Comparison of ENCODE assay signal across 16 cellular contexts in the genomic region with DNA sequence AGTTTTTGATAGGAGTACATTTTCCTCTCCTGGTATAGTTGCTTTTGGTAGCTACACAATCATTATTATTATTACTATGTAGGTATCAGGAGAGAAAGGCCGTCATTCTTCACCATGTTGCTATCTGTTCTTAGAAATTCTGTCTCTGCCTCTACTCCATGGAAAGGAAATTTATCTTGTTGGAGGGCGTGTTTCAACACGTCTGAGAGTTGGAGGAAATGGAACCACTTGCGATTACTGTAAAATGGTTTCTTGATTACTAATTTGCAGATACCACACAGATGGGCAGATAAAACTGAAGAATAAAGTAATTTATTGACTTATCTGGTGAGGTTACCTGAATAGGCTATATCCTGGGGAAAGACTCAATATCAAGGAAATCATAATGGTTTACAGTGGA.
DNase-seq lines count a peak whose midpoint lies in the region; ATAC-seq, FAIRE-seq and TF ChIP-seq lines count a peak whose summit lies in the region.
"Had no signal": no experiment of that assay in that cellular context is flagged by ENCODE, and none has a peak within 500 bp of the region (broad histone marks: within the 10 kb centered on the region; RNA-seq: fewer than 3 reads in every experiment).

No MANE protein-coding gene starts in this region.

- no peak for TF ChIP-seq RAD21 in H1 (IDR thresholded peaks at IDR 0.05 in 1 of 2, conservative IDR thresholded peaks at IDR 0.05 in 1 of 2; ENCODE audit: low read depth in 2 of 2, low read length in 2 of 2)

- H3K9me3 Mint-ChIP-seq in MCF 10A (ENCODE audit: unreplicated experiment) = no peaks in the 10 kb centered on the region

- peak; percentile 3 for DNase-seq in MCF 10A (ENCODE audit: unreplicated experiment)
- no peak for DNase-seq in breast epithelium (ENCODE audit: low spot score in 2 of 2)
- no peak for DNase-seq in H1 (ENCODE audit: low read depth in 1 of 2, low spot score in 2 of 2)
- DNase-seq in keratinocyte (ENCODE audit: low read depth, low spot score) = peak; percentile 7
- no peak for DNase-seq in aorta
- DNase-seq in NCI-H1694 (lab: John Stamatoyannopoulos, UW) = no peak
- no peak for DNase-seq in NCI-H2196 treated with DMSO at 0.1 percent for 48 hours (lab: John Stamatoyannopoulos, UW; ENCODE audit: unreplicated experiment)
- DNase-seq: 8988T; CD4-positive, alpha-beta memory T cell; DMS79 treated with DMSO at 0.1 percent for 48 hours; GF-D8; GOT3; H9 had no signal

- no peak overlapping the region for H3K56ac ChIP-seq in H1 (replicated peaks; ENCODE audit: insufficient read length, low read depth, low read length)

- 86% methylated on average over 4 of the region's 4 CpGs; no CpG with 5 or more reads in 1 of the 2 experiments for WGBS in H1 (ENCODE audit: extremely low coverage in 1 of 2, insufficient coverage in 1 of 2, insufficient read length in 1 of 2, insufficient replicate concordance in 2 of 2, low coverage in 1 of 2, low lambda C conversion rate in 2 of 2, missing lambda C conversion rate in 1 of 2), 2 experiments
- 74 to 77% methylated on average over 4 of the region's 4 CpGs for WGBS in aorta, 2 donors

- no peak overlapping the region for H3K18ac ChIP-seq in H1 (ENCODE audit: extremely low read depth, low read length)

- no peak overlapping the region for H2BK120ac ChIP-seq in H1 (replicated peaks; ENCODE audit: low read depth, low read length)

- no peak overlapping the region for H4K8ac ChIP-seq in H1 (ENCODE audit: extremely low read depth, insufficient read depth, low read length)

- no peak for FAIRE-seq in H1 (lab: Jason Lieb, UNC)
- no peak for FAIRE-seq in keratinocyte (lab: Jason Lieb, UNC)
- FAIRE-seq: HepG2 had no signal

- ATAC-seq in aorta (ENCODE audit: low FRiP score) = no peak
- ATAC-seq: HepG2 had no signal

- H3K27me3 Mint-ChIP-seq in MCF 10A (ENCODE audit: insufficient read depth, unreplicated experiment) = no peaks in the 10 kb centered on the region
- H3K27me3 Mint-ChIP-seq: CD4-positive, alpha-beta memory T cell had no signal

- no peak overlapping the region for H3K4ac ChIP-seq in H1 (replicated peaks; ENCODE audit: insufficient read length, low read depth, low read length)

- intact Hi-C loops in MCF 10A (cut with micrococcal nuclease) = no loop called here
- intact Hi-C loops in breast epithelium (cut with DNase I; ENCODE audit: low total_unique reads) = no loop called here
- intact Hi-C loops in aorta (cut with DNase I) = no loop called here

- H2BK15ac ChIP-seq in H1 (ENCODE audit: low read length) = no peak overlapping the region

- POLR2A ChIA-PET in MCF 10A (lab: Yijun Ruan, JAX) = no interaction called here
- POLR2A ChIA-PET in H1 (lab: Charles Lee; ENCODE audit: partially characterized antibody) = no interaction called here

- H3K79me2 ChIP-seq in H1 (ENCODE audit: control insufficient read depth in 1 of 2, insufficient read depth in 2 of 2, low read length in 2 of 2) (no peaks in the 10 kb centered on the region), keratinocyte (ENCODE audit: control insufficient read depth, insufficient read depth, low read length) (no peaks in the 10 kb centered on the region)

- TF ChIP-seq CTCF in MCF 10A (IDR thresholded peaks at IDR 0.05; ENCODE audit: unreplicated experiment) (no peak), breast epithelium (IDR thresholded peaks at IDR 0.05) (no peak), H1 (IDR thresholded peaks at IDR 0.05; ENCODE audit: control extremely low read depth in 1 of 3, insufficient read depth in 1 of 3, low read depth in 1 of 3, low read length in 3 of 3) (no peak), keratinocyte (optimal IDR thresholded peaks at IDR 0.05 in 1 of 3, IDR thresholded peaks at IDR 0.05 in 1 of 3, conservative IDR thresholded peaks at IDR 0.05 in 1 of 3; ENCODE audit: extremely low read depth in 1 of 3, insufficient read depth in 2 of 3, low read length in 3 of 3) (no peak)

- H4K5ac ChIP-seq in H1 (ENCODE audit: insufficient read length, low read depth, low read length) = no peak overlapping the region

- H3K9ac ChIP-seq in H1 (replicated peaks in 1 of 4; ENCODE audit: extremely low read depth in 1 of 4, low read depth in 3 of 4, low read length in 3 of 4) (no peak overlapping the region), keratinocyte (ENCODE audit: control insufficient read depth, extremely low read depth, insufficient read depth, low read length) (no peak overlapping the region)
- H3K9ac ChIP-seq: BLaER1 had no signal

- H3K36me3 ChIP-seq in breast epithelium (no peaks in the 10 kb centered on the region), H1 (ENCODE audit: control insufficient read depth in 2 of 4, insufficient read depth in 4 of 4, low read length in 3 of 4) (no peaks in the 10 kb centered on the region), keratinocyte (ENCODE audit: control insufficient read depth in 2 of 2, extremely low read depth in 1 of 2, insufficient read depth in 2 of 2, low read length in 2 of 2) (no peaks in the 10 kb centered on the region), aorta (ENCODE audit: control insufficient read depth in 1 of 2, insufficient read depth in 2 of 2, low read length in 1 of 2) (no peaks in the 10 kb centered on the region)
- H3K36me3 ChIP-seq: BLaER1 had no signal

- no peaks in the 10 kb centered on the region for H4K20me1 ChIP-seq in H1 (replicated peaks in 1 of 2; ENCODE audit: control insufficient read depth in 1 of 2, insufficient read depth in 2 of 2, low read length in 2 of 2)
- H4K20me1 ChIP-seq in keratinocyte (ENCODE audit: control insufficient read depth, extremely low read depth, insufficient read depth, low read length) = no peaks in the 10 kb centered on the region
- H4K20me1 ChIP-seq: BLaER1 had no signal

- H2BK20ac ChIP-seq in H1 (ENCODE audit: low read length) = no peak overlapping the region

- TF ChIP-seq EP300 in H1 (IDR thresholded peaks at IDR 0.05; ENCODE audit: borderline replicate concordance in 1 of 2, low read depth in 2 of 2, low read length in 2 of 2) = no peak

- H2AFZ ChIP-seq in H1 (ENCODE audit: low read length) (peak overlapping the region; percentile 9; the same call in 1 of the 2 replicates), keratinocyte (ENCODE audit: control insufficient read depth, low read length) (peak overlapping the region; percentile 62)

- no peak overlapping the region for H2AK5ac ChIP-seq in H1 (ENCODE audit: low read depth, low read length)

- H2BK5ac ChIP-seq in H1 (ENCODE audit: low read depth, low read length) = no peak overlapping the region

- H3K27ac ChIP-seq in breast epithelium = no peak overlapping the region
- no peak overlapping the region for H3K27ac ChIP-seq in H1 (ENCODE audit: low read depth, low read length)
- no peak overlapping the region for H3K27ac ChIP-seq in keratinocyte (ENCODE audit: control insufficient read depth, insufficient read depth, low read length)
- H3K27ac ChIP-seq in aorta (ENCODE audit: low read depth in 1 of 2, low read length in 2 of 2) = no peak overlapping the region
- H3K27ac ChIP-seq: BLaER1 had no signal

- no peaks in the 10 kb centered on the region for H3K36me3 Mint-ChIP-seq in MCF 10A (ENCODE audit: insufficient read depth, unreplicated experiment)
- H3K36me3 Mint-ChIP-seq: CD14-positive monocyte; CD4-positive, alpha-beta memory T cell had no signal

- H3K79me1 ChIP-seq in H1 (ENCODE audit: low read depth, low read length) = no peaks in the 10 kb centered on the region

- H3K4me3 ChIP-seq in breast epithelium = no peak overlapping the region
- H3K4me3 ChIP-seq in H1 (ENCODE audit: extremely low read depth in 1 of 4, insufficient read depth in 2 of 4, low read depth in 3 of 4, low read length in 4 of 4) = no peak overlapping the region
- H3K4me3 ChIP-seq in keratinocyte (ENCODE audit: control insufficient read depth in 2 of 3, extremely low read depth in 1 of 3, insufficient read depth in 2 of 3, low read depth in 1 of 3, low read length in 3 of 3) = no peak overlapping the region
- H3K4me3 ChIP-seq in aorta (ENCODE audit: low read length in 2 of 2) = no peak overlapping the region
- H3K4me3 ChIP-seq: BLaER1 had no signal

- CTCF ChIA-PET in MCF 10A (lab: Yijun Ruan, JAX) (no interaction called here), H1 (lab: Charles Lee; ENCODE audit: partially characterized antibody) (no interaction called here)

- no peaks in the 10 kb centered on the region for H3K23me2 ChIP-seq in H1 (ENCODE audit: low read depth, low read length)

- H4K91ac ChIP-seq in H1 (replicated peaks; ENCODE audit: insufficient read length, low read length) = no peak overlapping the region

- H2BK12ac ChIP-seq in H1 (ENCODE audit: low read depth, low read length) = no peak overlapping the region

- H3K27me3 ChIP-seq in breast epithelium (peaks cover 0 to 14% of the 10 kb centered on the region in 2 donors), H1 (replicated peaks in 1 of 4; ENCODE audit: control insufficient read depth in 3 of 4, extremely low read depth in 1 of 4, insufficient read depth in 3 of 4, low read length in 3 of 4) (no peaks in the 10 kb centered on the region), keratinocyte (ENCODE audit: control insufficient read depth, extremely low read depth, insufficient read depth, low read length) (no peaks in the 10 kb centered on the region), aorta (ENCODE audit: control insufficient read depth in 1 of 2, insufficient read depth in 2 of 2, low read length in 1 of 2) (no peaks in the 10 kb centered on the region)
- H3K27me3 ChIP-seq: BLaER1 had no signal

- H3K23ac ChIP-seq in H1 (ENCODE audit: insufficient read length) = no peak overlapping the region

- no TSS peak for BruUV-seq in MCF 10A (replicated peaks; lab: Mats Ljungman, UMichigan)

- no peak overlapping the region for H3K14ac ChIP-seq in H1 (ENCODE audit: insufficient read length)

- dilution Hi-C loops in keratinocyte (cut with MboI; ENCODE audit: extremely low pct_ligation_motif_present, low sequenced_read_pairs) = no loop called here

- H3K4me1 ChIP-seq in breast epithelium (no peaks in the 10 kb centered on the region), H1 (replicated peaks in 1 of 4; ENCODE audit: control insufficient read depth in 3 of 4, insufficient read depth in 4 of 4, low read length in 3 of 4) (no peaks in the 10 kb centered on the region), keratinocyte (ENCODE audit: control insufficient read depth, extremely low read depth, insufficient read depth, low read length) (peaks cover 5% of the 10 kb centered on the region), aorta (ENCODE audit: control insufficient read depth in 1 of 2, insufficient read depth in 2 of 2, low read length in 2 of 2) (no peaks in the 10 kb centered on the region)
- H3K4me1 ChIP-seq: BLaER1 had no signal

- H3K4me3 Mint-ChIP-seq in MCF 10A (ENCODE audit: unreplicated experiment) = no peak overlapping the region
- H3K4me3 Mint-ChIP-seq: CD14-positive monocyte; CD4-positive, alpha-beta memory T cell; H9 had no signal

- H3K4me1 Mint-ChIP-seq in MCF 10A (ENCODE audit: insufficient read depth, unreplicated experiment) = peaks cover 6% of the 10 kb centered on the region
- H3K4me1 Mint-ChIP-seq: CD14-positive monocyte; CD4-positive, alpha-beta memory T cell had no signal

- H3K27ac Mint-ChIP-seq in MCF 10A (ENCODE audit: low read depth, unreplicated experiment) = no peak overlapping the region
- H3K27ac Mint-ChIP-seq: CD14-positive monocyte; CD4-positive, alpha-beta memory T cell had no signal

- no peaks in the 10 kb centered on the region for H3K9me3 ChIP-seq in breast epithelium
- no peaks in the 10 kb centered on the region for H3K9me3 ChIP-seq in H1 (ENCODE audit: insufficient read depth in 2 of 2, low read depth in 1 of 2, low read length in 1 of 2)
- no peaks in the 10 kb centered on the region for H3K9me3 ChIP-seq in keratinocyte (ENCODE audit: control insufficient read depth, low read depth, low read length)
- no peaks in the 10 kb centered on the region for H3K9me3 ChIP-seq in aorta (ENCODE audit: control insufficient read depth, low read length)
- H3K9me3 ChIP-seq: BLaER1 had no signal

- no peaks in the 10 kb centered on the region for H3K9me1 ChIP-seq in keratinocyte (ENCODE audit: control insufficient read depth, extremely low read depth, insufficient read depth, low read length)

- H3K4me2 ChIP-seq in H1 (ENCODE audit: insufficient read depth in 1 of 2, low read depth in 2 of 2, low read length in 2 of 2) (no peak overlapping the region), keratinocyte (ENCODE audit: control insufficient read depth, extremely low read depth, insufficient read depth, low read depth, low read length) (peak overlapping the region; percentile 9)
- H3K4me2 ChIP-seq: BLaER1 had no signal

- TF ChIP-seq POLR2A in breast epithelium (IDR thresholded peaks at IDR 0.05) (no peak), H1 (IDR thresholded peaks at IDR 0.05; ENCODE audit: control extremely low read depth in 1 of 2, low read depth in 2 of 2, low read length in 2 of 2) (no peak)

Comparison
In these comparisons a context has a peak if more than half of its experiments do, and no peak if none do; other contexts are left out.
1. DNase-seq: peak in MCF 10A (single experiment) and keratinocyte (single experiment); none in breast epithelium (0 of 2), H1 (0 of 2), aorta (0 of 2), NCI-H1694 (single experiment) and NCI-H2196 treated with DMSO at 0.1 percent for 48 hours (single experiment).